Comparison of ENCODE assay signal across 29 cellular contexts in the genomic region with DNA sequence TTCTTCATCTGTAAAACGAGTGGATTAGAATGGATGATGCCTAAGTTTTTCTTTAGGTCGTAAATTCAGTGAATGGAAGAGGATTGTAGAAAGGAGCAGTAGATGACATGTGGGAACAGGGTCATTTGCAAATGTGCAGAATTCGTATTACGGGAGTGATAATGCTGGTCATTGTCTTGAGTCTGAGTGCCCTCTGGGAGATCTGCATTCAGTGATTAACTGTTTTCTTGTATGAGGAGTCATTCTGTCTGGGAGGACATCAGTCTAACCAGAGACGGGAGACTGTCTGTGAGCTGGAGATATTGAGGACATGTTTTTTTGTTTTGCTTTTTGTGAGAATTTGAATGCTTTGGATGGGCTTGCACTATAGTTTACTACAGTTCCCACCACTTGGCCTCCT.
"Had no signal": no experiment of that assay in that cellular context is flagged by ENCODE, and none has a peak within 500 bp of the region (broad histone marks: within the 10 kb centered on the region; RNA-seq: fewer than 3 reads in every experiment).

No MANE protein-coding gene starts in this region.

- H3K27ac ChIP-seq: ascending aorta, cardiac muscle cell, right lobe of liver, thyroid gland, upper lobe of left lung, vagina had no signal

- H3K4me3 Mint-ChIP-seq: activated CD4-positive, alpha-beta memory T cell treated with anti-CD3 and anti-CD28 coated beads, Interleukin-2, amount 10 ng/mL, durations not matched to agents 7 days and 5 days; activated CD4-positive, alpha-beta T cell treated with anti-CD3 and anti-CD28 coated beads, Interleukin-2, amount 10 ng/mL, durations not matched to agents 7 days and 5 days; activated naive CD4-positive, alpha-beta T cell treated with anti-CD3 and anti-CD28 coated beads, Interleukin-2, amount 10 ng/mL, durations not matched to agents 7 days and 5 days; activated naive CD8-positive, alpha-beta T cell treated with anti-CD3 and anti-CD28 coated beads, Interleukin-2, amount 10 ng/mL, durations not matched to agents 7 days and 5 days; activated T-cell treated with anti-CD3 and anti-CD28 coated beads, Interleukin-2, amount 50 U/mL, for 24 hours; brain; naive thymus-derived CD8-positive, alpha-beta T cell; stimulated activated effector memory CD8-positive, alpha-beta T cell treated with anti-CD3 and anti-CD28 coated beads, Interleukin-12 subunit alpha, Interleukin-12 subunit beta, amount 100 ng/mL, for 72 hours; stimulated activated naive CD8-positive, alpha-beta T cell treated with anti-CD3 and anti-CD28 coated beads, Interleukin-15, amount 100 ng/mL, for 72 hours; T-helper 1 cell treated with Interleukin-12 subunit alpha and Interleukin-12 subunit beta and Interleukin-4 antibody, amounts not matched to agents 30 μg/mL and 1 μg/mL, for 36 hours; WTC11 had no signal

- ATAC-seq: left cardiac atrium; left ventricle myocardium superior; naive thymus-derived CD8-positive, alpha-beta T cell; right lobe of liver; stimulated activated effector memory CD8-positive, alpha-beta T cell treated with anti-CD3 and anti-CD28 coated beads, Interleukin-12 subunit alpha, Interleukin-12 subunit beta, amount 100 ng/mL, for 72 hours; stimulated activated naive CD8-positive, alpha-beta T cell treated with anti-CD3 and anti-CD28 coated beads, Interleukin-15, amount 100 ng/mL, for 72 hours; WTC11 had no signal

- H3K36me3 Mint-ChIP-seq: activated naive CD4-positive, alpha-beta T cell treated with anti-CD3 and anti-CD28 coated beads, Interleukin-2, amount 10 ng/mL, durations not matched to agents 7 days and 5 days; activated naive CD8-positive, alpha-beta T cell treated with anti-CD3 and anti-CD28 coated beads, Interleukin-2, amount 10 ng/mL, durations not matched to agents 7 days and 5 days; brain; naive thymus-derived CD8-positive, alpha-beta T cell; stimulated activated effector memory CD8-positive, alpha-beta T cell treated with anti-CD3 and anti-CD28 coated beads, Interleukin-12 subunit alpha, Interleukin-12 subunit beta, amount 100 ng/mL, for 72 hours; WTC11 had no signal

- DNase-seq: activated CD4-positive, alpha-beta memory T cell treated with anti-CD3 and anti-CD28 coated beads, Interleukin-2, amount 10 ng/mL, durations not matched to agents 7 days and 5 days; activated CD4-positive, alpha-beta T cell treated with anti-CD3 and anti-CD28 coated beads for 1 hour; activated CD4-positive, alpha-beta T cell treated with anti-CD3 and anti-CD28 coated beads, Interleukin-2, amount 10 ng/mL, durations not matched to agents 7 days and 5 days; activated CD8-positive, alpha-beta memory T cell treated with anti-CD3 and anti-CD28 coated beads, Interleukin-2, amount 50 U/mL, for 48 hours; activated gamma-delta T cell; activated naive CD4-positive, alpha-beta T cell treated with anti-CD3 and anti-CD28 coated beads, Interleukin-2, amount 10 ng/mL, durations not matched to agents 7 days and 5 days; activated naive CD8-positive, alpha-beta T cell treated with anti-CD3 and anti-CD28 coated beads, Interleukin-2, amount 10 ng/mL, durations not matched to agents 7 days and 5 days; activated T-cell treated with anti-CD3 and anti-CD28 coated beads, Interleukin-2, amount 50 U/mL, for 24 hours; cerebellar nuclear complex; head of caudate nucleus; hippocampal formation; left cardiac atrium; left ventricle myocardium superior; midbrain; naive thymus-derived CD8-positive, alpha-beta T cell; right lobe of liver; stimulated activated CD4-positive, alpha-beta T cell treated with anti-CD3 and anti-CD28 coated beads, Interleukin-12 subunit alpha, Interleukin-12 subunit beta, amount 100 ng/mL, for 4 hours; stimulated activated CD4-positive, alpha-beta T cell treated with anti-CD3 and anti-CD28 coated beads, Interleukin-4, amount 100 ng/mL, for 24 hours; stimulated activated naive CD8-positive, alpha-beta T cell treated with anti-CD3 and anti-CD28 coated beads, Interleukin-15, amount 100 ng/mL, for 72 hours; T-helper 9 cell; thyroid gland; upper lobe of left lung had no signal

- H3K4me1 ChIP-seq: ascending aorta had no signal

- H3K27me3 Mint-ChIP-seq: activated CD4-positive, alpha-beta memory T cell treated with anti-CD3 and anti-CD28 coated beads, Interleukin-2, amount 10 ng/mL, durations not matched to agents 7 days and 5 days; activated CD4-positive, alpha-beta T cell treated with anti-CD3 and anti-CD28 coated beads, Interleukin-2, amount 10 ng/mL, durations not matched to agents 7 days and 5 days; activated naive CD4-positive, alpha-beta T cell treated with anti-CD3 and anti-CD28 coated beads, Interleukin-2, amount 10 ng/mL, durations not matched to agents 7 days and 5 days; activated naive CD8-positive, alpha-beta T cell treated with anti-CD3 and anti-CD28 coated beads, Interleukin-2, amount 10 ng/mL, durations not matched to agents 7 days and 5 days; activated T-cell treated with anti-CD3 and anti-CD28 coated beads, Interleukin-2, amount 50 U/mL, for 24 hours; brain; naive thymus-derived CD8-positive, alpha-beta T cell; stimulated activated naive CD8-positive, alpha-beta T cell treated with anti-CD3 and anti-CD28 coated beads, Interleukin-15, amount 100 ng/mL, for 72 hours had no signal

- H3K27ac Mint-ChIP-seq: activated CD4-positive, alpha-beta memory T cell treated with anti-CD3 and anti-CD28 coated beads, Interleukin-2, amount 10 ng/mL, durations not matched to agents 7 days and 5 days; activated CD4-positive, alpha-beta T cell treated with anti-CD3 and anti-CD28 coated beads, Interleukin-2, amount 10 ng/mL, durations not matched to agents 7 days and 5 days; activated naive CD4-positive, alpha-beta T cell treated with anti-CD3 and anti-CD28 coated beads, Interleukin-2, amount 10 ng/mL, durations not matched to agents 7 days and 5 days; activated naive CD8-positive, alpha-beta T cell treated with anti-CD3 and anti-CD28 coated beads, Interleukin-2, amount 10 ng/mL, durations not matched to agents 7 days and 5 days; activated T-cell treated with anti-CD3 and anti-CD28 coated beads, Interleukin-2, amount 50 U/mL, for 24 hours; naive thymus-derived CD8-positive, alpha-beta T cell; stimulated activated effector memory CD8-positive, alpha-beta T cell treated with anti-CD3 and anti-CD28 coated beads, Interleukin-12 subunit alpha, Interleukin-12 subunit beta, amount 100 ng/mL, for 72 hours; stimulated activated naive CD8-positive, alpha-beta T cell treated with anti-CD3 and anti-CD28 coated beads, Interleukin-15, amount 100 ng/mL, for 72 hours; T-helper 1 cell treated with Interleukin-12 subunit alpha and Interleukin-12 subunit beta and Interleukin-4 antibody, amounts not matched to agents 30 μg/mL and 1 μg/mL, for 36 hours; WTC11 had no signal

- H3K9me3 ChIP-seq: ascending aorta, right lobe of liver, thyroid gland, upper lobe of left lung, vagina had no signal

- H3K4me1 Mint-ChIP-seq: activated CD4-positive, alpha-beta memory T cell treated with anti-CD3 and anti-CD28 coated beads, Interleukin-2, amount 10 ng/mL, durations not matched to agents 7 days and 5 days; activated CD4-positive, alpha-beta T cell treated with anti-CD3 and anti-CD28 coated beads, Interleukin-2, amount 10 ng/mL, durations not matched to agents 7 days and 5 days; activated naive CD4-positive, alpha-beta T cell treated with anti-CD3 and anti-CD28 coated beads, Interleukin-2, amount 10 ng/mL, durations not matched to agents 7 days and 5 days; activated naive CD8-positive, alpha-beta T cell treated with anti-CD3 and anti-CD28 coated beads, Interleukin-2, amount 10 ng/mL, durations not matched to agents 7 days and 5 days; stimulated activated effector memory CD8-positive, alpha-beta T cell treated with anti-CD3 and anti-CD28 coated beads, Interleukin-12 subunit alpha, Interleukin-12 subunit beta, amount 100 ng/mL, for 72 hours; stimulated activated naive CD8-positive, alpha-beta T cell treated with anti-CD3 and anti-CD28 coated beads, Interleukin-15, amount 100 ng/mL, for 72 hours had no signal

- H3K27me3 ChIP-seq: ascending aorta, cardiac muscle cell, right lobe of liver, thyroid gland, upper lobe of left lung, vagina had no signal

- H3K4me3 ChIP-seq: ascending aorta, cardiac muscle cell, right lobe of liver, thyroid gland, upper lobe of left lung, vagina had no signal

- H3K9me3 Mint-ChIP-seq: activated CD4-positive, alpha-beta memory T cell treated with anti-CD3 and anti-CD28 coated beads, Interleukin-2, amount 10 ng/mL, durations not matched to agents 7 days and 5 days; activated CD4-positive, alpha-beta T cell treated with anti-CD3 and anti-CD28 coated beads, Interleukin-2, amount 10 ng/mL, durations not matched to agents 7 days and 5 days; activated naive CD4-positive, alpha-beta T cell treated with anti-CD3 and anti-CD28 coated beads, Interleukin-2, amount 10 ng/mL, durations not matched to agents 7 days and 5 days; activated T-cell treated with anti-CD3 and anti-CD28 coated beads, Interleukin-2, amount 50 U/mL, for 24 hours; naive thymus-derived CD8-positive, alpha-beta T cell; stimulated activated effector memory CD8-positive, alpha-beta T cell treated with anti-CD3 and anti-CD28 coated beads, Interleukin-12 subunit alpha, Interleukin-12 subunit beta, amount 100 ng/mL, for 72 hours; T-helper 1 cell treated with Interleukin-12 subunit alpha and Interleukin-12 subunit beta and Interleukin-4 antibody, amounts not matched to agents 30 μg/mL and 1 μg/mL, for 36 hours; WTC11 had no signal

- H3K36me3 ChIP-seq: ascending aorta, cardiac muscle cell, right lobe of liver, thyroid gland, upper lobe of left lung, vagina had no signal
